ENCODE assay signal across 8 cellular contexts in genomic region chr11:78139422-78140391, GRCh38. TPM values are rescaled to one million over a fixed set of nuclear protein-coding genes. Genes with fewer than 3 reads are reported as not detected.
DNase-seq lines count a peak whose midpoint lies in the region; ATAC-seq and TF ChIP-seq lines count a peak whose summit lies in the region.

Gene ALG8, minus strand, starts transcription at chr11:78139626. Its CDS starts 38 bp downstream, at chr11:78139588.

- H3K36me3 Mint-ChIP-seq in activated T-cell treated with anti-CD3 and anti-CD28 coated beads, Interleukin-2, amount 50 U/mL, for 4 hours (ENCODE audit: insufficient read depth) = peaks cover 16% of the 10 kb centered on the region

- H3K9me3 Mint-ChIP-seq in activated T-cell treated with anti-CD3 and anti-CD28 coated beads, Interleukin-2, amount 50 U/mL, for 4 hours = no peaks in the 10 kb centered on the region

- H3K4me3 ChIP-seq in esophagus (ENCODE audit: low read depth in 1 of 2, low read length in 2 of 2) = peak within 1 kb of the TSS; percentile 67 to 79
- H3K4me3 ChIP-seq in muscle layer of duodenum (ENCODE audit: low read depth in 1 of 2, low read length in 2 of 2) = peak within 1 kb of the TSS; percentile 78 to 84

- H3K4me1 ChIP-seq in esophagus (ENCODE audit: control insufficient read depth in 2 of 2, insufficient read depth in 2 of 2, low read length in 1 of 2) = no peaks in the 10 kb centered on the region
- peaks cover 0 to 12% of the 10 kb centered on the region in 2 donors for H3K4me1 ChIP-seq in muscle layer of duodenum (ENCODE audit: control insufficient read depth in 1 of 2, insufficient read depth in 2 of 2, low read length in 2 of 2)

- ATAC-seq in GM21717 (IDR thresholded peaks at IDR 0.05; ENCODE audit: unreplicated experiment) = peak; percentile 84
- ATAC-seq in activated T-cell treated with anti-CD3 and anti-CD28 coated beads, Interleukin-2, amount 50 U/mL, for 4 hours = peak; percentile 95

- in situ Hi-C loops in KBM-7 (cut with MboI; ENCODE audit: low pct_unique_long_range_greater_than_20kb, low sequenced_read_pairs) = no loop called here

- WGBS in esophagus, 2 donors = 2 to 3% methylated on average over 52 of the region's 52 CpGs

- no peaks in the 10 kb centered on the region for H3K36me3 ChIP-seq in esophagus (ENCODE audit: control insufficient read depth in 2 of 2, insufficient read depth in 2 of 2, low read length in 1 of 2)
- H3K36me3 ChIP-seq in muscle layer of duodenum (ENCODE audit: control insufficient read depth in 1 of 2, insufficient read depth in 2 of 2, low read length in 2 of 2) = no peaks in the 10 kb centered on the region

- H3K9me3 ChIP-seq in esophagus (ENCODE audit: control insufficient read depth in 2 of 2, insufficient read depth in 1 of 2, low read depth in 1 of 2, low read length in 1 of 2) (no peaks in the 10 kb centered on the region), muscle layer of duodenum (ENCODE audit: control insufficient read depth in 1 of 2, low read length in 2 of 2) (no peaks in the 10 kb centered on the region)

- no peaks in the 10 kb centered on the region for H3K27me3 Mint-ChIP-seq in activated T-cell treated with anti-CD3 and anti-CD28 coated beads, Interleukin-2, amount 50 U/mL, for 4 hours (ENCODE audit: low read depth)

- H3K27ac ChIP-seq in esophagus (ENCODE audit: low read depth in 2 of 2, low read length in 1 of 2) (peak within 1 kb of the TSS; percentile 72 to 87), muscle layer of duodenum (ENCODE audit: low read length) (peak within 1 kb of the TSS; percentile 88)

- H3K27me3 ChIP-seq in esophagus (ENCODE audit: control insufficient read depth in 1 of 2, insufficient read depth in 2 of 2, low read length in 2 of 2) (no peaks in the 10 kb centered on the region), muscle layer of duodenum (ENCODE audit: low read depth, low read length) (no peaks in the 10 kb centered on the region)

- peaks cover 29% of the 10 kb centered on the region for H3K4me1 Mint-ChIP-seq in activated T-cell treated with anti-CD3 and anti-CD28 coated beads, Interleukin-2, amount 50 U/mL, for 4 hours (ENCODE audit: low read depth)

- H3K4me3 Mint-ChIP-seq in activated T-cell treated with anti-CD3 and anti-CD28 coated beads, Interleukin-2, amount 50 U/mL, for 4 hours = peak within 1 kb of the TSS; percentile 91

- DNase-seq in DMS153 treated with DMSO at 0.1 percent for 48 hours (lab: John Stamatoyannopoulos, UW; ENCODE audit: unreplicated experiment) (peak; percentile 89), KBM-7 (peak; percentile 96)
- DNase-seq in activated T-cell treated with anti-CD3 and anti-CD28 coated beads, Interleukin-2, amount 50 U/mL, for 4 hours = peak; percentile 96
- peak; percentile 95 for DNase-seq in stimulated activated CD8-positive, alpha-beta memory T cell treated with anti-CD3 and anti-CD28 coated beads, Interleukin-7, amount 100 ng/mL, for 4 hours (ENCODE audit: low read depth in 2 of 2)

TF ChIP-seq in PFSK-1, 5 proteins besides CTCF, POLR2A, EP300 and RAD21:
- TF ChIP-seq REST (IDR thresholded peaks at IDR 0.05; ENCODE audit: insufficient read depth in 1 of 2, low read depth in 2 of 2, low read length in 2 of 2) (no peak), TAF1 (IDR thresholded peaks at IDR 0.05; ENCODE audit: borderline replicate concordance, insufficient read depth, low read length) (peak; percentile 68; the same call in 1 of the 2 replicates), POLR2AphosphoS5 (IDR thresholded peaks at IDR 0.05; ENCODE audit: low read depth, low read length) (peak; percentile 94), SIN3A (IDR thresholded peaks at IDR 0.05; ENCODE audit: borderline replicate concordance, insufficient read depth, low read length) (peak; percentile 49; the same call in 1 of the 2 replicates), FOXP2 (optimal IDR thresholded peaks at IDR 0.05; ENCODE audit: borderline replicate concordance, extremely low read depth, extremely low read length, insufficient read depth) (no peak)

RNA-seq across cellular contexts. Expression of gene ALG8, which starts in this region (rescaled TPM):
- 21.6 TPM for polyA plus RNA-seq in PFSK-1 (2012; ENCODE audit: insufficient read length, low read depth)
- 10 to 100 TPM; 41.4 to 54.2 (median 51.5) TPM for total RNA-seq in activated T-cell treated with anti-CD3 and anti-CD28 coated beads, Interleukin-2, amount 50 U/mL, for 4 hours
- 10 to 100 TPM; 18.0 to 28.2 TPM for polyA plus RNA-seq in esophagus

Comparison
In these comparisons a context has a peak if more than half of its experiments do, and no peak if none do; other contexts are left out.
1. Peak in every context shown above with its lines: DNase-seq, ATAC-seq, H3K4me3 ChIP-seq and H3K27ac ChIP-seq.